1 cellular context compared by ENCODE assay signal in genomic region chr6:3258720-3259490, GRCh38.
TF ChIP-seq lines count a peak whose summit lies in the region.

Gene PSMG4, plus strand, starts transcription at chr6:3258947. Its CDS starts 76 bp downstream, at chr6:3259023.

TF ChIP-seq in K562, 482 proteins besides CTCF, POLR2A, EP300 and RAD21 (continued from another document and continues in another):
- TF ChIP-seq TEAD1 (CRISPR knock-in tag; IDR thresholded peaks at IDR 0.05) (0 out of 4 replicates have a peak, but pooled peaks of 1 of the 2 experiments have one; percentile 5), ZFX (CRISPR knock-in tag; IDR thresholded peaks at IDR 0.05) (peak; percentile 73), CBFA2T3 (IDR thresholded peaks at IDR 0.05) (no peak), PHF20 (IDR thresholded peaks at IDR 0.05; ENCODE audit: partially characterized antibody) (peak; percentile 71), TBL1XR1 (IDR thresholded peaks at IDR 0.05; ENCODE audit: low read length in 2 of 2) (peak in 1 of 2 experiments; percentile 54; a peak in 1 of 4 replicates), POLR3A (IDR thresholded peaks at IDR 0.05; ENCODE audit: borderline replicate concordance, extremely low read depth, insufficient read depth, insufficient read length) (no peak), ZNF140 (CRISPR knock-in tag; IDR thresholded peaks at IDR 0.05) (no peak), MAX (CRISPR knock-in tag; IDR thresholded peaks at IDR 0.05) (peak; percentile 90), FOXK2 (conservative IDR thresholded peaks at IDR 0.05 in 1 of 2, IDR thresholded peaks at IDR 0.05 in 1 of 2; ENCODE audit: low read depth in 2 of 2) (peak in 1 of 2 experiments; percentile 55; a peak in 3 of 4 replicates), HBP1 (CRISPR knock-in tag; IDR thresholded peaks at IDR 0.05) (0 out of 2 replicates have a peak, but pooled peaks have one; percentile 23), MTA1 (IDR thresholded peaks at IDR 0.05; ENCODE audit: borderline replicate concordance) (no peak), DDX20 (tag; IDR thresholded peaks at IDR 0.05; ENCODE audit: low read depth) (no peak), SMAD1 (IDR thresholded peaks at IDR 0.05; ENCODE audit: low read depth, low read length, partially characterized antibody) (no peak), JUNB (CRISPR knock-in tag; conservative IDR thresholded peaks at IDR 0.05) (no peak), ZNF408 (CRISPR knock-in tag; IDR thresholded peaks at IDR 0.05; ENCODE audit: low read depth) (no peak), CBX3 (IDR thresholded peaks at IDR 0.05; ENCODE audit: borderline replicate concordance in 1 of 2, low read length in 2 of 2) (no peak), NCOR1 (IDR thresholded peaks at IDR 0.05) (no peak), TBP (optimal IDR thresholded peaks at IDR 0.05; ENCODE audit: low read depth, low read length) (peak; percentile 76), RCOR1 (IDR thresholded peaks at IDR 0.05; ENCODE audit: borderline replicate concordance in 1 of 2, low read depth in 2 of 2, low read length in 2 of 2) (0 out of 4 replicates have a peak, but pooled peaks of 1 of the 2 experiments have one; percentile 49), ETV6 (IDR thresholded peaks at IDR 0.05; ENCODE audit: borderline replicate concordance in 1 of 2, low read depth in 2 of 2, low read length in 1 of 2) (no peak), ETV6 (CRISPR knock-in tag; IDR thresholded peaks at IDR 0.05; ENCODE audit: borderline replicate concordance) (peak; percentile 36; the same call in 1 of the 2 replicates), ZC3H4 (CRISPR knock-in tag; IDR thresholded peaks at IDR 0.05; ENCODE audit: borderline replicate concordance) (no peak; the same call in 1 of the 2 replicates), ZNF57 (CRISPR knock-in tag; IDR thresholded peaks at IDR 0.05) (no peak), RBFOX2 (IDR thresholded peaks at IDR 0.05; ENCODE audit: low read depth, low read length) (peak; percentile 85), ZNF79 (CRISPR knock-in tag; IDR thresholded peaks at IDR 0.05; ENCODE audit: low read depth) (no peak), ZNF584 (CRISPR knock-in tag; IDR thresholded peaks at IDR 0.05; ENCODE audit: low read depth) (no peak), GATAD2A (IDR thresholded peaks at IDR 0.05) (0 out of 2 replicates have a peak, but pooled peaks have one; percentile 55), ETS1 (conservative IDR thresholded peaks at IDR 0.05; ENCODE audit: control insufficient read depth, low read depth, low read length) (peak; percentile 94), SOX6 (IDR thresholded peaks at IDR 0.05) (no peak), SMAD3 (CRISPR knock-in tag; conservative IDR thresholded peaks at IDR 0.05) (no peak), SPI1 (IDR thresholded peaks at IDR 0.05; ENCODE audit: borderline replicate concordance, low read depth, low read length) (no peak), RBM34 (IDR thresholded peaks at IDR 0.05; ENCODE audit: borderline replicate concordance, insufficient read depth, low read length) (no peak), GTF3C2 (IDR thresholded peaks at IDR 0.05; ENCODE audit: borderline replicate concordance, extremely low read depth, insufficient read length) (no peak), NFYB (IDR thresholded peaks at IDR 0.05; ENCODE audit: extremely low read depth, insufficient read length) (no peak), ZNF316 (IDR thresholded peaks at IDR 0.05) (no peak), ZNF699 (CRISPR knock-in tag; IDR thresholded peaks at IDR 0.05; ENCODE audit: insufficient replicate concordance) (no peak), SNIP1 (IDR thresholded peaks at IDR 0.05; ENCODE audit: low read depth) (no peak), RHOXF2B (CRISPR knock-in tag; conservative IDR thresholded peaks at IDR 0.05) (0 out of 2 replicates have a peak, but pooled peaks have one; percentile 48), GABPB1 (CRISPR knock-in tag; IDR thresholded peaks at IDR 0.05) (peak; percentile 76), MTA3 (IDR thresholded peaks at IDR 0.05; ENCODE audit: borderline replicate concordance) (peak; percentile 68; the same call in 1 of the 2 replicates), C11orf30 (IDR thresholded peaks at IDR 0.05; ENCODE audit: low read depth) (no peak), TOE1 (IDR thresholded peaks at IDR 0.05; ENCODE audit: borderline replicate concordance) (peak; percentile 93), TOE1 (CRISPR knock-in tag; IDR thresholded peaks at IDR 0.05; ENCODE audit: borderline replicate concordance, low read depth) (0 out of 2 replicates have a peak, but pooled peaks have one; percentile 47), ZNF239 (CRISPR knock-in tag; IDR thresholded peaks at IDR 0.05) (no peak), NCOA4 (IDR thresholded peaks at IDR 0.05; ENCODE audit: partially characterized antibody) (peak; percentile 74)
- TF ChIP-seq, protein P1, sequence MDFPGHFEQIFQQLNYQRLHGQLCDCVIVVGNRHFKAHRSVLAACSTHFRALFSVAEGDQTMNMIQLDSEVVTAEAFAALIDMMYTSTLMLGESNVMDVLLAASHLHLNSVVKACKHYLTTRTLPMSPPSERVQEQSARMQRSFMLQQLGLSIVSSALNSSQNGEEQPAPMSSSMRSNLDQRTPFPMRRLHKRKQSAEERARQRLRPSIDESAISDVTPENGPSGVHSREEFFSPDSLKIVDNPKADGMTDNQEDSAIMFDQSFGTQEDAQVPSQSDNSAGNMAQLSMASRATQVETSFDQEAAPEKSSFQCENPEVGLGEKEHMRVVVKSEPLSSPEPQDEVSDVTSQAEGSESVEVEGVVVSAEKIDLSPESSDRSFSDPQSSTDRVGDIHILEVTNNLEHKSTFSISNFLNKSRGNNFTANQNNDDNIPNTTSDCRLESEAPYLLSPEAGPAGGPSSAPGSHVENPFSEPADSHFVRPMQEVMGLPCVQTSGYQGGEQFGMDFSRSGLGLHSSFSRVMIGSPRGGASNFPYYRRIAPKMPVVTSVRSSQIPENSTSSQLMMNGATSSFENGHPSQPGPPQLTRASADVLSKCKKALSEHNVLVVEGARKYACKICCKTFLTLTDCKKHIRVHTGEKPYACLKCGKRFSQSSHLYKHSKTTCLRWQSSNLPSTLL (IDR thresholded peaks at IDR 0.05), result no peak
- TF ChIP-seq, protein P2, sequence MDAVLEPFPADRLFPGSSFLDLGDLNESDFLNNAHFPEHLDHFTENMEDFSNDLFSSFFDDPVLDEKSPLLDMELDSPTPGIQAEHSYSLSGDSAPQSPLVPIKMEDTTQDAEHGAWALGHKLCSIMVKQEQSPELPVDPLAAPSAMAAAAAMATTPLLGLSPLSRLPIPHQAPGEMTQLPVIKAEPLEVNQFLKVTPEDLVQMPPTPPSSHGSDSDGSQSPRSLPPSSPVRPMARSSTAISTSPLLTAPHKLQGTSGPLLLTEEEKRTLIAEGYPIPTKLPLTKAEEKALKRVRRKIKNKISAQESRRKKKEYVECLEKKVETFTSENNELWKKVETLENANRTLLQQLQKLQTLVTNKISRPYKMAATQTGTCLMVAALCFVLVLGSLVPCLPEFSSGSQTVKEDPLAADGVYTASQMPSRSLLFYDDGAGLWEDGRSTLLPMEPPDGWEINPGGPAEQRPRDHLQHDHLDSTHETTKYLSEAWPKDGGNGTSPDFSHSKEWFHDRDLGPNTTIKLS (IDR thresholded peaks at IDR 0.05; ENCODE audit: borderline replicate concordance, low read depth), result peak; percentile 67
- TF ChIP-seq, protein P3, sequence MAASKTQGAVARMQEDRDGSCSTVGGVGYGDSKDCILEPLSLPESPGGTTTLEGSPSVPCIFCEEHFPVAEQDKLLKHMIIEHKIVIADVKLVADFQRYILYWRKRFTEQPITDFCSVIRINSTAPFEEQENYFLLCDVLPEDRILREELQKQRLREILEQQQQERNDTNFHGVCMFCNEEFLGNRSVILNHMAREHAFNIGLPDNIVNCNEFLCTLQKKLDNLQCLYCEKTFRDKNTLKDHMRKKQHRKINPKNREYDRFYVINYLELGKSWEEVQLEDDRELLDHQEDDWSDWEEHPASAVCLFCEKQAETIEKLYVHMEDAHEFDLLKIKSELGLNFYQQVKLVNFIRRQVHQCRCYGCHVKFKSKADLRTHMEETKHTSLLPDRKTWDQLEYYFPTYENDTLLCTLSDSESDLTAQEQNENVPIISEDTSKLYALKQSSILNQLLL (CRISPR knock-in tag; IDR thresholded peaks at IDR 0.05; ENCODE audit: borderline replicate concordance), result no peak
- TF ChIP-seq, protein P4, sequence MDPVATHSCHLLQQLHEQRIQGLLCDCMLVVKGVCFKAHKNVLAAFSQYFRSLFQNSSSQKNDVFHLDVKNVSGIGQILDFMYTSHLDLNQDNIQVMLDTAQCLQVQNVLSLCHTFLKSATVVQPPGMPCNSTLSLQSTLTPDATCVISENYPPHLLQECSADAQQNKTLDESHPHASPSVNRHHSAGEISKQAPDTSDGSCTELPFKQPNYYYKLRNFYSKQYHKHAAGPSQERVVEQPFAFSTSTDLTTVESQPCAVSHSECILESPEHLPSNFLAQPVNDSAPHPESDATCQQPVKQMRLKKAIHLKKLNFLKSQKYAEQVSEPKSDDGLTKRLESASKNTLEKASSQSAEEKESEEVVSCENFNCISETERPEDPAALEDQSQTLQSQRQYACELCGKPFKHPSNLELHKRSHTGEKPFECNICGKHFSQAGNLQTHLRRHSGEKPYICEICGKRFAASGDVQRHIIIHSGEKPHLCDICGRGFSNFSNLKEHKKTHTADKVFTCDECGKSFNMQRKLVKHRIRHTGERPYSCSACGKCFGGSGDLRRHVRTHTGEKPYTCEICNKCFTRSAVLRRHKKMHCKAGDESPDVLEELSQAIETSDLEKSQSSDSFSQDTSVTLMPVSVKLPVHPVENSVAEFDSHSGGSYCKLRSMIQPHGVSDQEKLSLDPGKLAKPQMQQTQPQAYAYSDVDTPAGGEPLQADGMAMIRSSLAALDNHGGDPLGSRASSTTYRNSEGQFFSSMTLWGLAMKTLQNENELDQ (CRISPR knock-in tag; IDR thresholded peaks at IDR 0.05; ENCODE audit: borderline replicate concordance), result no peak
- TF ChIP-seq, protein P5, sequence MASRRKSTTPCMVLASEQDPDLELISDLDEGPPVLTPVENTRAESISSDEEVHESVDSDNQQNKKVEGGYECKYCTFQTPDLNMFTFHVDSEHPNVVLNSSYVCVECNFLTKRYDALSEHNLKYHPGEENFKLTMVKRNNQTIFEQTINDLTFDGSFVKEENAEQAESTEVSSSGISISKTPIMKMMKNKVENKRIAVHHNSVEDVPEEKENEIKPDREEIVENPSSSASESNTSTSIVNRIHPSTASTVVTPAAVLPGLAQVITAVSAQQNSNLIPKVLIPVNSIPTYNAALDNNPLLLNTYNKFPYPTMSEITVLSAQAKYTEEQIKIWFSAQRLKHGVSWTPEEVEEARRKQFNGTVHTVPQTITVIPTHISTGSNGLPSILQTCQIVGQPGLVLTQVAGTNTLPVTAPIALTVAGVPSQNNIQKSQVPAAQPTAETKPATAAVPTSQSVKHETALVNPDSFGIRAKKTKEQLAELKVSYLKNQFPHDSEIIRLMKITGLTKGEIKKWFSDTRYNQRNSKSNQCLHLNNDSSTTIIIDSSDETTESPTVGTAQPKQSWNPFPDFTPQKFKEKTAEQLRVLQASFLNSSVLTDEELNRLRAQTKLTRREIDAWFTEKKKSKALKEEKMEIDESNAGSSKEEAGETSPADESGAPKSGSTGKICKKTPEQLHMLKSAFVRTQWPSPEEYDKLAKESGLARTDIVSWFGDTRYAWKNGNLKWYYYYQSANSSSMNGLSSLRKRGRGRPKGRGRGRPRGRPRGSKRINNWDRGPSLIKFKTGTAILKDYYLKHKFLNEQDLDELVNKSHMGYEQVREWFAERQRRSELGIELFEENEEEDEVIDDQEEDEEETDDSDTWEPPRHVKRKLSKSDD (conservative IDR thresholded peaks at IDR 0.05; ENCODE audit: low read length), result no peak
